In the genomic region with DNA sequence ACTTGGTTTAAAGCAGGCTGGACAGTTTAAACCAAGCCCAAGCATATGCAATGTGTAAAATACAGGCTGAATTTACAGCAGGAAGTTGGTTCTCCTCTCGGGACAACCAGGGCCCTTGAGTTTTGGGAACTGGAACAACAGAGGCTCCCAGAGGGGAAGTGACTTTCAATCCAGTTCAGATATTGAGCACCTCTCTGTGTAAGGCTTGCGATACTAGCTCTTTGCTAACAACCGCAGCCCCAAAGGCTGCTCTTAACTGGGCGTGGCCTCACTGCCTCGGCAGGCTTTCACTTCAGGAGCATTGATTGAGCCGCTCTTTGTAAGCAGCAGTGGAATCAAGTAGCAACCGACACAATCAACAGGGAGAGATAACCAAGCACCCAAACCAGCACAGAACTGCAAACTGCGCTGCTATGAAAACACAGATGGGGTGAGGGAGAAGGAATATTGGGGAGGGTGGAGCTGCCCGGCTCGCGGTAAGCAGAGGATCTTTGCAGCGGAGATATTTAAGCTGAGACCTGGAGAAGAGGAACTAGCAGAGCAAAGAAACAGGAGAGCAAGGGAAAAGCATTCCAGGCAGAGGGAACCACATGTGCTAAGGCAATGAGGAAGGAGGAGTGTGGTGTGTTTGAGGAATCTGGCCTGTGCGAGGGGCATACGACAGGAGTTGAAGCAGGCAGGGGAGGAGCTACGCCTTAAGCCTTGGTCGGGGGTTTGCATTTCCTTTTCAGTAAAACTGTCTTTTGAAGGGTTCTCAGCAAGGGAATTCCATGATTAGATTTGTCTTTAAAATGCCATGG, we compare ENCODE assay signal across 8 cellular contexts. TPM values are rescaled to one million over a fixed set of nuclear protein-coding genes. Genes with fewer than 3 reads are reported as not detected.
DNase-seq lines count a peak whose midpoint lies in the region; ATAC-seq and TF ChIP-seq lines count a peak whose summit lies in the region.

No MANE protein-coding gene starts in this region.

- DNase-seq in AG08395 (ENCODE audit: low spot score), result peak; percentile 55
- DNase-seq in NCI-H69 (lab: John Stamatoyannopoulos, UW), result peak; percentile 81
- DNase-seq in activated CD8-positive, alpha-beta memory T cell treated with anti-CD3 and anti-CD28 coated beads, Interleukin-2, amount 50 U/mL, for 4 hours, result peak; percentile 68
- DNase-seq in fibroblast of mammary gland (ENCODE audit: low read depth), result peak; percentile 55
- DNase-seq in tibial nerve (ENCODE audit: low spot score in 2 of 2), result peak in 1 of 2 donors; percentile 50

- no peak for TF ChIP-seq CTCF in fibroblast of mammary gland (conservative IDR thresholded peaks at IDR 0.05; ENCODE audit: control insufficient read depth, insufficient read depth, low read depth, low read length)
- no peak for TF ChIP-seq CTCF in tibial nerve (IDR thresholded peaks at IDR 0.05)

- no peak for TF ChIP-seq EP300 in tibial nerve (IDR thresholded peaks at IDR 0.05)

- TF ChIP-seq POLR2A in tibial nerve (IDR thresholded peaks at IDR 0.05), result no peak

- peak overlapping the region in 3 of 4 donors; percentile 16 to 74 (median 71) for H3K27ac ChIP-seq in tibial nerve

- H2AFZ ChIP-seq in neuron (ENCODE audit: low read depth, low read length), result no peak overlapping the region

- ATAC-seq in GM18870 (IDR thresholded peaks at IDR 0.05; ENCODE audit: unreplicated experiment), result peak; percentile 89
- peak; percentile 88 for ATAC-seq in HG03066 (IDR thresholded peaks at IDR 0.05; ENCODE audit: low read depth, unreplicated experiment)

- H3K4me1 ChIP-seq in neuron (ENCODE audit: insufficient read depth, low read length) (peaks cover 35% of the 10 kb centered on the region), tibial nerve (peaks cover 0 to 28% (median 20%) of the 10 kb centered on the region in 4 donors)

- 5 to 7% methylated on average over 16 of the region's 16 CpGs for WGBS in tibial nerve, 2 donors

- H3K4me3 ChIP-seq in fibroblast of mammary gland (ENCODE audit: control insufficient read depth, low read depth, low read length) (peak overlapping the region; percentile 50), neuron (ENCODE audit: low read length) (peak overlapping the region; percentile 48), tibial nerve (peak overlapping the region; percentile 23 to 56 (median 51))

- H3K9me3 ChIP-seq in neuron (ENCODE audit: low read length) (no peaks in the 10 kb centered on the region), tibial nerve (no peaks in the 10 kb centered on the region)

- H3K27me3 ChIP-seq in neuron (ENCODE audit: insufficient read depth, low read length) (no peaks in the 10 kb centered on the region), tibial nerve (no peaks in the 10 kb centered on the region)

- no peaks in the 10 kb centered on the region for H3K36me3 ChIP-seq in neuron (ENCODE audit: insufficient read depth, low read length)
- H3K36me3 ChIP-seq in tibial nerve, result no peaks in the 10 kb centered on the region

RNA-seq across cellular contexts. Expression of gene YY1, which starts 17.3 kb away (rescaled TPM):
- 10 to 100 TPM; 55.9 to 60.3 (median 58.7) TPM for total RNA-seq in tibial nerve
